In genomic region chr1:248905949-248906740, GRCh38 we compare ENCODE assay signal across 1 cellular context.
TF ChIP-seq lines count a peak whose summit lies in the region.

Gene PGBD2, plus strand, starts transcription at chr1:248906235. Its CDS starts 7,628 bp downstream, at chr1:248913863.

TF ChIP-seq in HepG2, 621 proteins besides CTCF, POLR2A, EP300 and RAD21 (continued from another document and continues in another):
- TF ChIP-seq ZBTB39 (CRISPR knock-in tag; IDR thresholded peaks at IDR 0.05), result no peak
- TF ChIP-seq ZBTB33 (CRISPR knock-in tag; IDR thresholded peaks at IDR 0.05), result peak; percentile 64
- TF ChIP-seq ZFP37 (CRISPR knock-in tag; IDR thresholded peaks at IDR 0.05; ENCODE audit: borderline replicate concordance), result peak; percentile 34; the same call in 1 of the 2 replicates
- TF ChIP-seq ZBTB38 (CRISPR knock-in tag; IDR thresholded peaks at IDR 0.05), result peak; percentile 91
- peak; percentile 53 for TF ChIP-seq ZNF335 (CRISPR knock-in tag; IDR thresholded peaks at IDR 0.05)
- TF ChIP-seq NR3C1 (CRISPR knock-in tag; IDR thresholded peaks at IDR 0.05), result no peak
- no peak for TF ChIP-seq ZBTB8A (CRISPR knock-in tag; IDR thresholded peaks at IDR 0.05; ENCODE audit: borderline replicate concordance, low read depth)
- no peak; the same call in 1 of the 2 replicates for TF ChIP-seq ZNF839 (CRISPR knock-in tag; IDR thresholded peaks at IDR 0.05; ENCODE audit: borderline replicate concordance)
- TF ChIP-seq DDIT3 (CRISPR knock-in tag; IDR thresholded peaks at IDR 0.05), result no peak
- TF ChIP-seq ZBTB14 (CRISPR knock-in tag; IDR thresholded peaks at IDR 0.05), result peak; percentile 70
- peak; percentile 94 for TF ChIP-seq ZNF274 (CRISPR knock-in tag; IDR thresholded peaks at IDR 0.05)
- TF ChIP-seq ZNF792 (CRISPR knock-in tag; IDR thresholded peaks at IDR 0.05), result peak; percentile 85
- TF ChIP-seq ZNF432 (CRISPR knock-in tag; IDR thresholded peaks at IDR 0.05; ENCODE audit: borderline replicate concordance), result no peak
- peak; percentile 97; the same call in 1 of the 2 replicates for TF ChIP-seq NFKB2 (CRISPR knock-in tag; IDR thresholded peaks at IDR 0.05; ENCODE audit: borderline replicate concordance)
- TF ChIP-seq CEBPG (CRISPR knock-in tag; IDR thresholded peaks at IDR 0.05), result peak; percentile 27; the same call in 1 of the 2 replicates
- TF ChIP-seq HNRNPH1 (optimal IDR thresholded peaks at IDR 0.05; ENCODE audit: low read depth, low read length), result no peak
- peak; percentile 91; the same call in 1 of the 2 replicates for TF ChIP-seq HINFP (CRISPR knock-in tag; IDR thresholded peaks at IDR 0.05; ENCODE audit: low read depth)
- TF ChIP-seq ZBTB2 (CRISPR knock-in tag; IDR thresholded peaks at IDR 0.05; ENCODE audit: low read depth), result 0 out of 2 replicates have a peak, but pooled peaks have one; percentile 43
- TF ChIP-seq E2F5 (CRISPR knock-in tag; conservative IDR thresholded peaks at IDR 0.05), result peak; percentile 79; the same call in 1 of the 2 replicates
- no peak for TF ChIP-seq ZNF24 (IDR thresholded peaks at IDR 0.05)
- peak; percentile 65 for TF ChIP-seq DBP (CRISPR knock-in tag; IDR thresholded peaks at IDR 0.05; ENCODE audit: not compliant biosample characterization)
- peak; percentile 79 for TF ChIP-seq E2F1 (CRISPR knock-in tag; IDR thresholded peaks at IDR 0.05)
- peak; percentile 90 for TF ChIP-seq ZSCAN31 (CRISPR knock-in tag; IDR thresholded peaks at IDR 0.05; ENCODE audit: low read depth)
- TF ChIP-seq ZNF841 (CRISPR knock-in tag; IDR thresholded peaks at IDR 0.05; ENCODE audit: borderline replicate concordance), result no peak; the same call in 1 of the 2 replicates
- no peak for TF ChIP-seq NPAS2 (CRISPR knock-in tag; IDR thresholded peaks at IDR 0.05; ENCODE audit: borderline replicate concordance)
- TF ChIP-seq ZNF20 (CRISPR knock-in tag; IDR thresholded peaks at IDR 0.05), result no peak
- no peak; the same call in 1 of the 2 replicates for TF ChIP-seq JUNB (CRISPR knock-in tag; IDR thresholded peaks at IDR 0.05; ENCODE audit: borderline replicate concordance)
- peak; percentile 89 for TF ChIP-seq UBTF (CRISPR knock-in tag; IDR thresholded peaks at IDR 0.05)
- TF ChIP-seq FOSL2 (CRISPR knock-in tag; IDR thresholded peaks at IDR 0.05), result no peak; the same call in 1 of the 2 replicates
- TF ChIP-seq IRX3 (CRISPR knock-in tag; IDR thresholded peaks at IDR 0.05; ENCODE audit: borderline replicate concordance, low read depth), result peak; percentile 91; the same call in 1 of the 2 replicates
- TF ChIP-seq CHD2 (IDR thresholded peaks at IDR 0.05; ENCODE audit: low read depth, low read length), result no peak
- TF ChIP-seq FOXM1 (CRISPR knock-in tag; IDR thresholded peaks at IDR 0.05), result no peak
- no peak for TF ChIP-seq USF2 (IDR thresholded peaks at IDR 0.05; ENCODE audit: low read depth, low read length)
- no peak; the same call in 1 of the 2 replicates for TF ChIP-seq USF2 (CRISPR knock-in tag; IDR thresholded peaks at IDR 0.05; ENCODE audit: borderline replicate concordance)
- no peak for TF ChIP-seq PCBP2 (optimal IDR thresholded peaks at IDR 0.05; ENCODE audit: low read depth, low read length, poor library complexity, severe bottlenecking)
- TF ChIP-seq SIX4 (CRISPR knock-in tag; IDR thresholded peaks at IDR 0.05), result peak; percentile 41; the same call in 1 of the 2 replicates
- no peak for TF ChIP-seq ZSCAN30 (CRISPR knock-in tag; IDR thresholded peaks at IDR 0.05)
- peak; percentile 73 for TF ChIP-seq DRAP1 (CRISPR knock-in tag; IDR thresholded peaks at IDR 0.05)
- TF ChIP-seq IRF2 (CRISPR knock-in tag; IDR thresholded peaks at IDR 0.05), result peak; percentile 96
- peak; percentile 87 for TF ChIP-seq ZBTB34 (CRISPR knock-in tag; IDR thresholded peaks at IDR 0.05)
- peak; percentile 93 for TF ChIP-seq ZNF225 (CRISPR knock-in tag; IDR thresholded peaks at IDR 0.05)
- peak; percentile 92 for TF ChIP-seq ATF7-NPFF (CRISPR knock-in tag; IDR thresholded peaks at IDR 0.05; ENCODE audit: low read depth)
- TF ChIP-seq ARHGAP35 (CRISPR knock-in tag; IDR thresholded peaks at IDR 0.05; ENCODE audit: borderline replicate concordance), result peak; percentile 85
